Comparison of ENCODE assay signal across 8 cellular contexts in genomic region chr2:205681836-205682238, GRCh38. TPM values are rescaled to one million over a fixed set of nuclear protein-coding genes. Genes with fewer than 3 reads are reported as not detected.
DNase-seq lines count a peak whose midpoint lies in the region; TF ChIP-seq lines count a peak whose summit lies in the region.

No MANE protein-coding gene starts in this region.

- no peak overlapping the region for H3K9ac ChIP-seq in trophoblast cell (ENCODE audit: low read length)

- peak overlapping the region; percentile 72 for H3K14ac ChIP-seq in trophoblast cell (ENCODE audit: low read length)

- no peak overlapping the region for H2BK5ac ChIP-seq in trophoblast cell (ENCODE audit: low read depth, low read length, poor library complexity)

- peaks cover 7% of the 10 kb centered on the region for H3K79me2 ChIP-seq in trophoblast cell (ENCODE audit: control insufficient read depth, insufficient read depth, low read length, poor library complexity)

- H2BK12ac ChIP-seq in trophoblast cell (ENCODE audit: low read length), result peak overlapping the region; percentile 16

- peak overlapping the region; percentile 28 for H2AFZ ChIP-seq in trophoblast cell (ENCODE audit: insufficient read depth, low read length, poor library complexity)

- H3K4me2 ChIP-seq in trophoblast cell (ENCODE audit: low read length), result peak overlapping the region; percentile 66

- H3K4me1 ChIP-seq in HEK293 (ENCODE audit: control insufficient read depth, insufficient read depth, low read length) (peaks cover 22% of the 10 kb centered on the region), trophoblast cell (ENCODE audit: control insufficient read depth in 1 of 2, insufficient read depth in 2 of 2, low read length in 2 of 2) (peaks cover 19 to 38% of the 10 kb centered on the region in 2 experiments)

- H2BK120ac ChIP-seq in trophoblast cell (ENCODE audit: insufficient read depth, low read length, poor library complexity), result no peak overlapping the region

- POLR2A ChIA-PET in HEK293 (lab: Yijun Ruan, JAX), result interaction anchor here (0.5 to 1.6 kb wide), 5 partner anchors 12 to 350 kb away, joined by 3 to 5 read pairs (median 4); no protein-coding TSS in a partner anchor
- POLR2A ChIA-PET in GM10248 (lab: Yijun Ruan, JAX), result no interaction called here

- peak overlapping the region; percentile 47 for H4K8ac ChIP-seq in trophoblast cell (ENCODE audit: low read depth, low read length)

- WGBS in trophoblast cell (ENCODE audit: extremely low coverage, insufficient coverage, insufficient read length), result no CpG with 5 or more reads among the region's 42 CpGs

- H4K91ac ChIP-seq in trophoblast cell (ENCODE audit: low read depth, low read length), result peak overlapping the region; percentile 41

- H3K36me3 ChIP-seq in HEK293 (ENCODE audit: control insufficient read depth in 2 of 2, insufficient read depth in 1 of 2, low read length in 2 of 2) (no peaks in the 10 kb centered on the region), trophoblast cell (ENCODE audit: control insufficient read depth in 1 of 2, insufficient read depth in 2 of 2, low read length in 2 of 2) (no peaks in the 10 kb centered on the region)

- no peak overlapping the region for H3K23ac ChIP-seq in trophoblast cell (ENCODE audit: low read length)

- H3K27me3 ChIP-seq in trophoblast cell (ENCODE audit: insufficient read depth, low read length), result no peaks in the 10 kb centered on the region

- H3K27ac ChIP-seq in HEK293 (ENCODE audit: extremely low read depth, low read depth, low read length), result peak overlapping the region; percentile 92
- H3K27ac ChIP-seq in trophoblast cell (ENCODE audit: low read depth, low read length), result no peak overlapping the region

- DNase-seq in NCI-H146 (lab: John Stamatoyannopoulos, UW) (peak; percentile 11), NCI-H146 treated with DMSO at 0.1 percent for 48 hours (lab: John Stamatoyannopoulos, UW; ENCODE audit: unreplicated experiment) (no peak), SK-N-DZ (ENCODE audit: low spot score) (peak; percentile 47), fibroblast of pulmonary artery (ENCODE audit: low read depth) (peak; percentile 31), trophoblast cell (no peak), GM10248 (ENCODE audit: extremely low spot score) (no peak), AG08395 (ENCODE audit: low spot score) (no peak)

- H3K4ac ChIP-seq in trophoblast cell (ENCODE audit: low read depth, low read length), result no peak overlapping the region

- H3K79me1 ChIP-seq in trophoblast cell (ENCODE audit: low read length), result peaks cover 23% of the 10 kb centered on the region

- peak overlapping the region; percentile 77 for H3K18ac ChIP-seq in trophoblast cell (ENCODE audit: low read length)

- peak overlapping the region; percentile 9 for H4K12ac ChIP-seq in trophoblast cell (ENCODE audit: low read depth, low read length)

- peak overlapping the region; percentile 65 for H3K4me3 ChIP-seq in HEK293 (ENCODE audit: low read depth, low read length)
- peak overlapping the region; percentile 58 for H3K4me3 ChIP-seq in fibroblast of pulmonary artery (replicated peaks; ENCODE audit: low read depth, low read length)
- peak overlapping the region; percentile 74 for H3K4me3 ChIP-seq in trophoblast cell (ENCODE audit: low read depth, low read length)

- CTCF ChIA-PET in HEK293 (lab: Yijun Ruan, JAX), result interaction anchor here (0.7 to 1.7 kb wide), 5 partner anchors 65 to 1411 kb away, joined by 3 to 10 read pairs (median 4); no protein-coding TSS in a partner anchor
- CTCF ChIA-PET in GM10248 (lab: Yijun Ruan, JAX), result interaction anchor here (1.4 to 4.3 kb wide), 4 partner anchors 10 to 28 kb away, joined by 3 to 20 read pairs (median 5); no protein-coding TSS in a partner anchor

- H2AK5ac ChIP-seq in trophoblast cell (ENCODE audit: low read length), result no peak overlapping the region

- TF ChIP-seq CTCF in HEK293 (tag by site-specific recombination; IDR thresholded peaks at IDR 0.05) (peak; percentile 53), fibroblast of pulmonary artery (IDR thresholded peaks at IDR 0.05; ENCODE audit: low read length, missing control alignments) (no peak), GM10248 (IDR thresholded peaks at IDR 0.05; ENCODE audit: control extremely low read depth, extremely low read depth, low read depth, missing control alignments) (no peak)

- H3K9me3 ChIP-seq in HEK293 (ENCODE audit: control insufficient read depth, insufficient read depth, low read depth, low read length) (no peaks in the 10 kb centered on the region), trophoblast cell (ENCODE audit: insufficient read depth, low read depth, low read length) (peaks cover 3% of the 10 kb centered on the region)

TF ChIP-seq in HEK293, 187 proteins besides CTCF, POLR2A, EP300 and RAD21 (continues in another document):
- TF ChIP-seq ZBTB10 (tag by site-specific recombination; IDR thresholded peaks at IDR 0.05) (peak; percentile 41; the same call in 1 of the 2 replicates), ZFHX2 (tag by site-specific recombination; conservative IDR thresholded peaks at IDR 0.05) (peak; percentile 78), ZBTB7A (tag by site-specific recombination; IDR thresholded peaks at IDR 0.05; ENCODE audit: low read depth) (peak; percentile 81), EGR2 (tag by site-specific recombination; IDR thresholded peaks at IDR 0.05; ENCODE audit: low read depth) (peak; percentile 32; the same call in 1 of the 2 replicates), TCF7L2 (IDR thresholded peaks at IDR 0.05; ENCODE audit: borderline replicate concordance, low read depth, low read length) (no peak), BCL11B (tag by site-specific recombination; IDR thresholded peaks at IDR 0.05; ENCODE audit: low read depth) (no peak), ZNF155 (tag by site-specific recombination; IDR thresholded peaks at IDR 0.05) (no peak), ZNF121 (tag by site-specific recombination; IDR thresholded peaks at IDR 0.05) (no peak), HOXD13 (CRISPR knock-in tag; IDR thresholded peaks at IDR 0.05; ENCODE audit: borderline replicate concordance) (no peak), KLF16 (tag by site-specific recombination; IDR thresholded peaks at IDR 0.05) (no peak), ZNF560 (tag by site-specific recombination; IDR thresholded peaks at IDR 0.05; ENCODE audit: borderline replicate concordance) (no peak), ZNF10 (tag by site-specific recombination; IDR thresholded peaks at IDR 0.05) (no peak), ZNF664 (tag by site-specific recombination; IDR thresholded peaks at IDR 0.05) (no peak), ZNF777 (tag by site-specific recombination; IDR thresholded peaks at IDR 0.05; ENCODE audit: borderline replicate concordance) (no peak), ZNF423 (tag by site-specific recombination; IDR thresholded peaks at IDR 0.05) (peak; percentile 95)
- TF ChIP-seq, protein P1, sequence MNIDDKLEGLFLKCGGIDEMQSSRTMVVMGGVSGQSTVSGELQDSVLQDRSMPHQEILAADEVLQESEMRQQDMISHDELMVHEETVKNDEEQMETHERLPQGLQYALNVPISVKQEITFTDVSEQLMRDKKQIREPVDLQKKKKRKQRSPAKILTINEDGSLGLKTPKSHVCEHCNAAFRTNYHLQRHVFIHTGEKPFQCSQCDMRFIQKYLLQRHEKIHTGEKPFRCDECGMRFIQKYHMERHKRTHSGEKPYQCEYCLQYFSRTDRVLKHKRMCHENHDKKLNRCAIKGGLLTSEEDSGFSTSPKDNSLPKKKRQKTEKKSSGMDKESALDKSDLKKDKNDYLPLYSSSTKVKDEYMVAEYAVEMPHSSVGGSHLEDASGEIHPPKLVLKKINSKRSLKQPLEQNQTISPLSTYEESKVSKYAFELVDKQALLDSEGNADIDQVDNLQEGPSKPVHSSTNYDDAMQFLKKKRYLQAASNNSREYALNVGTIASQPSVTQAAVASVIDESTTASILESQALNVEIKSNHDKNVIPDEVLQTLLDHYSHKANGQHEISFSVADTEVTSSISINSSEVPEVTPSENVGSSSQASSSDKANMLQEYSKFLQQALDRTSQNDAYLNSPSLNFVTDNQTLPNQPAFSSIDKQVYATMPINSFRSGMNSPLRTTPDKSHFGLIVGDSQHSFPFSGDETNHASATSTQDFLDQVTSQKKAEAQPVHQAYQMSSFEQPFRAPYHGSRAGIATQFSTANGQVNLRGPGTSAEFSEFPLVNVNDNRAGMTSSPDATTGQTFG (tag by site-specific recombination; IDR thresholded peaks at IDR 0.05; ENCODE audit: borderline replicate concordance), result no peak

RNA-seq across cellular contexts. Expression of gene NRP2, which starts 0.5 kb away (rescaled TPM):
- 47.9 and 51.4 TPM in 2 replicates for polyA plus RNA-seq in SK-N-DZ (2014; cell fraction: cytosol; rRNA removed)
- 28.9 and 30.8 TPM in 2 replicates for polyA plus RNA-seq in SK-N-DZ (2014; cell fraction: nucleus; rRNA removed)
- 51.2 and 55.2 TPM in 2 replicates for polyA plus RNA-seq in trophoblast cell (2013)

Comparison
In these comparisons a context has a peak if more than half of its experiments do, and no peak if none do; other contexts are left out.
1. DNase-seq: peak in NCI-H146 (single experiment), SK-N-DZ (single experiment) and fibroblast of pulmonary artery (single experiment); none in NCI-H146 treated with DMSO at 0.1 percent for 48 hours (single experiment), trophoblast cell (0 of 2), GM10248 (single experiment) and AG08395 (single experiment).
2. Peak in every context shown above with its lines, with median percentiles within 50 percentile points of each other: H3K4me3 ChIP-seq.